1 cellular context compared by ENCODE assay signal in genomic region chr6:98590957-98591356, GRCh38.
TF ChIP-seq lines count a peak whose summit lies in the region.

No MANE protein-coding gene starts in this region.

TF ChIP-seq in H1, 55 proteins besides CTCF, POLR2A, EP300 and RAD21 (continued from another document):
- no peak for TF ChIP-seq ATF2 (IDR thresholded peaks at IDR 0.05; ENCODE audit: low read length)
- TF ChIP-seq POU5F1 (IDR thresholded peaks at IDR 0.05; ENCODE audit: low read depth, low read length): no peak
- TF ChIP-seq SP1 (IDR thresholded peaks at IDR 0.05; ENCODE audit: low read depth, low read length): no peak
- no peak for TF ChIP-seq POLR2AphosphoS5 (IDR thresholded peaks at IDR 0.05; ENCODE audit: low read depth, low read length)
- TF ChIP-seq, protein P1, sequence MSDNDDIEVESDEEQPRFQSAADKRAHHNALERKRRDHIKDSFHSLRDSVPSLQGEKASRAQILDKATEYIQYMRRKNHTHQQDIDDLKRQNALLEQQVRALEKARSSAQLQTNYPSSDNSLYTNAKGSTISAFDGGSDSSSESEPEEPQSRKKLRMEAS (IDR thresholded peaks at IDR 0.05): no peak
- TF ChIP-seq BRCA1 (IDR thresholded peaks at IDR 0.05; ENCODE audit: low read depth, low read length): no peak
- no peak for TF ChIP-seq KDM1A (IDR thresholded peaks at IDR 0.05; ENCODE audit: borderline replicate concordance, low read length)
- TF ChIP-seq, protein P2, sequence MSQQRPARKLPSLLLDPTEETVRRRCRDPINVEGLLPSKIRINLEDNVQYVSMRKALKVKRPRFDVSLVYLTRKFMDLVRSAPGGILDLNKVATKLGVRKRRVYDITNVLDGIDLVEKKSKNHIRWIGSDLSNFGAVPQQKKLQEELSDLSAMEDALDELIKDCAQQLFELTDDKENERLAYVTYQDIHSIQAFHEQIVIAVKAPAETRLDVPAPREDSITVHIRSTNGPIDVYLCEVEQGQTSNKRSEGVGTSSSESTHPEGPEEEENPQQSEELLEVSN (IDR thresholded peaks at IDR 0.05): no peak
- TF ChIP-seq, protein P3, sequence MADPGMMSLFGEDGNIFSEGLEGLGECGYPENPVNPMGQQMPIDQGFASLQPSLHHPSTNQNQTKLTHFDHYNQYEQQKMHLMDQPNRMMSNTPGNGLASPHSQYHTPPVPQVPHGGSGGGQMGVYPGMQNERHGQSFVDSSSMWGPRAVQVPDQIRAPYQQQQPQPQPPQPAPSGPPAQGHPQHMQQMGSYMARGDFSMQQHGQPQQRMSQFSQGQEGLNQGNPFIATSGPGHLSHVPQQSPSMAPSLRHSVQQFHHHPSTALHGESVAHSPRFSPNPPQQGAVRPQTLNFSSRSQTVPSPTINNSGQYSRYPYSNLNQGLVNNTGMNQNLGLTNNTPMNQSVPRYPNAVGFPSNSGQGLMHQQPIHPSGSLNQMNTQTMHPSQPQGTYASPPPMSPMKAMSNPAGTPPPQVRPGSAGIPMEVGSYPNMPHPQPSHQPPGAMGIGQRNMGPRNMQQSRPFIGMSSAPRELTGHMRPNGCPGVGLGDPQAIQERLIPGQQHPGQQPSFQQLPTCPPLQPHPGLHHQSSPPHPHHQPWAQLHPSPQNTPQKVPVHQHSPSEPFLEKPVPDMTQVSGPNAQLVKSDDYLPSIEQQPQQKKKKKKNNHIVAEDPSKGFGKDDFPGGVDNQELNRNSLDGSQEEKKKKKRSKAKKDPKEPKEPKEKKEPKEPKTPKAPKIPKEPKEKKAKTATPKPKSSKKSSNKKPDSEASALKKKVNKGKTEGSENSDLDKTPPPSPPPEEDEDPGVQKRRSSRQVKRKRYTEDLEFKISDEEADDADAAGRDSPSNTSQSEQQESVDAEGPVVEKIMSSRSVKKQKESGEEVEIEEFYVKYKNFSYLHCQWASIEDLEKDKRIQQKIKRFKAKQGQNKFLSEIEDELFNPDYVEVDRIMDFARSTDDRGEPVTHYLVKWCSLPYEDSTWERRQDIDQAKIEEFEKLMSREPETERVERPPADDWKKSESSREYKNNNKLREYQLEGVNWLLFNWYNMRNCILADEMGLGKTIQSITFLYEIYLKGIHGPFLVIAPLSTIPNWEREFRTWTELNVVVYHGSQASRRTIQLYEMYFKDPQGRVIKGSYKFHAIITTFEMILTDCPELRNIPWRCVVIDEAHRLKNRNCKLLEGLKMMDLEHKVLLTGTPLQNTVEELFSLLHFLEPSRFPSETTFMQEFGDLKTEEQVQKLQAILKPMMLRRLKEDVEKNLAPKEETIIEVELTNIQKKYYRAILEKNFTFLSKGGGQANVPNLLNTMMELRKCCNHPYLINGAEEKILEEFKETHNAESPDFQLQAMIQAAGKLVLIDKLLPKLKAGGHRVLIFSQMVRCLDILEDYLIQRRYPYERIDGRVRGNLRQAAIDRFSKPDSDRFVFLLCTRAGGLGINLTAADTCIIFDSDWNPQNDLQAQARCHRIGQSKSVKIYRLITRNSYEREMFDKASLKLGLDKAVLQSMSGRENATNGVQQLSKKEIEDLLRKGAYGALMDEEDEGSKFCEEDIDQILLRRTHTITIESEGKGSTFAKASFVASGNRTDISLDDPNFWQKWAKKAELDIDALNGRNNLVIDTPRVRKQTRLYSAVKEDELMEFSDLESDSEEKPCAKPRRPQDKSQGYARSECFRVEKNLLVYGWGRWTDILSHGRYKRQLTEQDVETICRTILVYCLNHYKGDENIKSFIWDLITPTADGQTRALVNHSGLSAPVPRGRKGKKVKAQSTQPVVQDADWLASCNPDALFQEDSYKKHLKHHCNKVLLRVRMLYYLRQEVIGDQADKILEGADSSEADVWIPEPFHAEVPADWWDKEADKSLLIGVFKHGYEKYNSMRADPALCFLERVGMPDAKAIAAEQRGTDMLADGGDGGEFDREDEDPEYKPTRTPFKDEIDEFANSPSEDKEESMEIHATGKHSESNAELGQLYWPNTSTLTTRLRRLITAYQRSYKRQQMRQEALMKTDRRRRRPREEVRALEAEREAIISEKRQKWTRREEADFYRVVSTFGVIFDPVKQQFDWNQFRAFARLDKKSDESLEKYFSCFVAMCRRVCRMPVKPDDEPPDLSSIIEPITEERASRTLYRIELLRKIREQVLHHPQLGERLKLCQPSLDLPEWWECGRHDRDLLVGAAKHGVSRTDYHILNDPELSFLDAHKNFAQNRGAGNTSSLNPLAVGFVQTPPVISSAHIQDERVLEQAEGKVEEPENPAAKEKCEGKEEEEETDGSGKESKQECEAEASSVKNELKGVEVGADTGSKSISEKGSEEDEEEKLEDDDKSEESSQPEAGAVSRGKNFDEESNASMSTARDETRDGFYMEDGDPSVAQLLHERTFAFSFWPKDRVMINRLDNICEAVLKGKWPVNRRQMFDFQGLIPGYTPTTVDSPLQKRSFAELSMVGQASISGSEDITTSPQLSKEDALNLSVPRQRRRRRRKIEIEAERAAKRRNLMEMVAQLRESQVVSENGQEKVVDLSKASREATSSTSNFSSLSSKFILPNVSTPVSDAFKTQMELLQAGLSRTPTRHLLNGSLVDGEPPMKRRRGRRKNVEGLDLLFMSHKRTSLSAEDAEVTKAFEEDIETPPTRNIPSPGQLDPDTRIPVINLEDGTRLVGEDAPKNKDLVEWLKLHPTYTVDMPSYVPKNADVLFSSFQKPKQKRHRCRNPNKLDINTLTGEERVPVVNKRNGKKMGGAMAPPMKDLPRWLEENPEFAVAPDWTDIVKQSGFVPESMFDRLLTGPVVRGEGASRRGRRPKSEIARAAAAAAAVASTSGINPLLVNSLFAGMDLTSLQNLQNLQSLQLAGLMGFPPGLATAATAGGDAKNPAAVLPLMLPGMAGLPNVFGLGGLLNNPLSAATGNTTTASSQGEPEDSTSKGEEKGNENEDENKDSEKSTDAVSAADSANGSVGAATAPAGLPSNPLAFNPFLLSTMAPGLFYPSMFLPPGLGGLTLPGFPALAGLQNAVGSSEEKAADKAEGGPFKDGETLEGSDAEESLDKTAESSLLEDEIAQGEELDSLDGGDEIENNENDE (IDR thresholded peaks at IDR 0.05; ENCODE audit: insufficient replicate concordance, low read length): no peak
- no peak for TF ChIP-seq NRF1 (IDR thresholded peaks at IDR 0.05; ENCODE audit: low read depth, low read length)
- TF ChIP-seq TAF1 (IDR thresholded peaks at IDR 0.05; ENCODE audit: low read depth, low read length): no peak
- no peak for TF ChIP-seq SIX5 (IDR thresholded peaks at IDR 0.05; ENCODE audit: low read depth, low read length)
